1 cellular context compared by ENCODE assay signal in the genomic region with DNA sequence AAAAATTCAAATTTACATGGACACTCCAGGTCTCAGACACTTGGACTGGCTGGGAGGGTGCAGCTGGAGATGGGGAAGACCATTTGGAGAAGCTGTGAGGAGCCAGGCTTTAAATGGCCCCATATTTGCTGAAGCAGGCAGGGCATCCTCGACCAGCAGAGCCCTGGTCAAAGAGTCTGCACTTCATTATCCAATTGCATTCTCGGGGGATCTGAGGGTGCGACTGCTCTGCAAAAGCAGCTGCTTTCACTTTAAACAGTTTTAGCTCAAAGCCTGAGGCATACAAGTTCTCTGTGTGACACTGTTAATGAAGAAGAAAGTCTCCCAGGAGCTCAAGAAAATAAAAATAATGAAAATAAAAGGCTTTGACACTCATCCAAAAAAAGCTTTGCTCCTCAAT.
TF ChIP-seq lines count a peak whose summit lies in the region.

No MANE protein-coding gene starts in this region.

TF ChIP-seq in GM12878, 131 proteins besides CTCF, POLR2A, EP300 and RAD21 (continued from another document):
- TF ChIP-seq, protein P1, sequence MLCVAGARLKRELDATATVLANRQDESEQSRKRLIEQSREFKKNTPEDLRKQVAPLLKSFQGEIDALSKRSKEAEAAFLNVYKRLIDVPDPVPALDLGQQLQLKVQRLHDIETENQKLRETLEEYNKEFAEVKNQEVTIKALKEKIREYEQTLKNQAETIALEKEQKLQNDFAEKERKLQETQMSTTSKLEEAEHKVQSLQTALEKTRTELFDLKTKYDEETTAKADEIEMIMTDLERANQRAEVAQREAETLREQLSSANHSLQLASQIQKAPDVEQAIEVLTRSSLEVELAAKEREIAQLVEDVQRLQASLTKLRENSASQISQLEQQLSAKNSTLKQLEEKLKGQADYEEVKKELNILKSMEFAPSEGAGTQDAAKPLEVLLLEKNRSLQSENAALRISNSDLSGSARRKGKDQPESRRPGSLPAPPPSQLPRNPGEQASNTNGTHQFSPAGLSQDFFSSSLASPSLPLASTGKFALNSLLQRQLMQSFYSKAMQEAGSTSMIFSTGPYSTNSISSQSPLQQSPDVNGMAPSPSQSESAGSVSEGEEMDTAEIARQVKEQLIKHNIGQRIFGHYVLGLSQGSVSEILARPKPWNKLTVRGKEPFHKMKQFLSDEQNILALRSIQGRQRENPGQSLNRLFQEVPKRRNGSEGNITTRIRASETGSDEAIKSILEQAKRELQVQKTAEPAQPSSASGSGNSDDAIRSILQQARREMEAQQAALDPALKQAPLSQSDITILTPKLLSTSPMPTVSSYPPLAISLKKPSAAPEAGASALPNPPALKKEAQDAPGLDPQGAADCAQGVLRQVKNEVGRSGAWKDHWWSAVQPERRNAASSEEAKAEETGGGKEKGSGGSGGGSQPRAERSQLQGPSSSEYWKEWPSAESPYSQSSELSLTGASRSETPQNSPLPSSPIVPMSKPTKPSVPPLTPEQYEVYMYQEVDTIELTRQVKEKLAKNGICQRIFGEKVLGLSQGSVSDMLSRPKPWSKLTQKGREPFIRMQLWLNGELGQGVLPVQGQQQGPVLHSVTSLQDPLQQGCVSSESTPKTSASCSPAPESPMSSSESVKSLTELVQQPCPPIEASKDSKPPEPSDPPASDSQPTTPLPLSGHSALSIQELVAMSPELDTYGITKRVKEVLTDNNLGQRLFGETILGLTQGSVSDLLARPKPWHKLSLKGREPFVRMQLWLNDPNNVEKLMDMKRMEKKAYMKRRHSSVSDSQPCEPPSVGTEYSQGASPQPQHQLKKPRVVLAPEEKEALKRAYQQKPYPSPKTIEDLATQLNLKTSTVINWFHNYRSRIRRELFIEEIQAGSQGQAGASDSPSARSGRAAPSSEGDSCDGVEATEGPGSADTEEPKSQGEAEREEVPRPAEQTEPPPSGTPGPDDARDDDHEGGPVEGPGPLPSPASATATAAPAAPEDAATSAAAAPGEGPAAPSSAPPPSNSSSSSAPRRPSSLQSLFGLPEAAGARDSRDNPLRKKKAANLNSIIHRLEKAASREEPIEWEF (IDR thresholded peaks at IDR 0.05; ENCODE audit: insufficient replicate concordance, low read depth, low read length): no peak
- TF ChIP-seq STAT1 (conservative IDR thresholded peaks at IDR 0.05): no peak
- TF ChIP-seq, protein P2, sequence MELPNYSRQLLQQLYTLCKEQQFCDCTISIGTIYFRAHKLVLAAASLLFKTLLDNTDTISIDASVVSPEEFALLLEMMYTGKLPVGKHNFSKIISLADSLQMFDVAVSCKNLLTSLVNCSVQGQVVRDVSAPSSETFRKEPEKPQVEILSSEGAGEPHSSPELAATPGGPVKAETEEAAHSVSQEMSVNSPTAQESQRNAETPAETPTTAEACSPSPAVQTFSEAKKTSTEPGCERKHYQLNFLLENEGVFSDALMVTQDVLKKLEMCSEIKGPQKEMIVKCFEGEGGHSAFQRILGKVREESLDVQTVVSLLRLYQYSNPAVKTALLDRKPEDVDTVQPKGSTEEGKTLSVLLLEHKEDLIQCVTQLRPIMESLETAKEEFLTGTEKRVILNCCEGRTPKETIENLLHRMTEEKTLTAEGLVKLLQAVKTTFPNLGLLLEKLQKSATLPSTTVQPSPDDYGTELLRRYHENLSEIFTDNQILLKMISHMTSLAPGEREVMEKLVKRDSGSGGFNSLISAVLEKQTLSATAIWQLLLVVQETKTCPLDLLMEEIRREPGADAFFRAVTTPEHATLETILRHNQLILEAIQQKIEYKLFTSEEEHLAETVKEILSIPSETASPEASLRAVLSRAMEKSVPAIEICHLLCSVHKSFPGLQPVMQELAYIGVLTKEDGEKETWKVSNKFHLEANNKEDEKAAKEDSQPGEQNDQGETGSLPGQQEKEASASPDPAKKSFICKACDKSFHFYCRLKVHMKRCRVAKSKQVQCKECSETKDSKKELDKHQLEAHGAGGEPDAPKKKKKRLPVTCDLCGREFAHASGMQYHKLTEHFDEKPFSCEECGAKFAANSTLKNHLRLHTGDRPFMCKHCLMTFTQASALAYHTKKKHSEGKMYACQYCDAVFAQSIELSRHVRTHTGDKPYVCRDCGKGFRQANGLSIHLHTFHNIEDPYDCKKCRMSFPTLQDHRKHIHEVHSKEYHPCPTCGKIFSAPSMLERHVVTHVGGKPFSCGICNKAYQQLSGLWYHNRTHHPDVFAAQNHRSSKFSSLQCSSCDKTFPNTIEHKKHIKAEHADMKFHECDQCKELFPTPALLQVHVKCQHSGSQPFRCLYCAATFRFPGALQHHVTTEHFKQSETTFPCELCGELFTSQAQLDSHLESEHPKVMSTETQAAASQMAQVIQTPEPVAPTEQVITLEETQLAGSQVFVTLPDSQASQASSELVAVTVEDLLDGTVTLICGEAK (IDR thresholded peaks at IDR 0.05; ENCODE audit: borderline replicate concordance): no peak
- TF ChIP-seq, protein P3, sequence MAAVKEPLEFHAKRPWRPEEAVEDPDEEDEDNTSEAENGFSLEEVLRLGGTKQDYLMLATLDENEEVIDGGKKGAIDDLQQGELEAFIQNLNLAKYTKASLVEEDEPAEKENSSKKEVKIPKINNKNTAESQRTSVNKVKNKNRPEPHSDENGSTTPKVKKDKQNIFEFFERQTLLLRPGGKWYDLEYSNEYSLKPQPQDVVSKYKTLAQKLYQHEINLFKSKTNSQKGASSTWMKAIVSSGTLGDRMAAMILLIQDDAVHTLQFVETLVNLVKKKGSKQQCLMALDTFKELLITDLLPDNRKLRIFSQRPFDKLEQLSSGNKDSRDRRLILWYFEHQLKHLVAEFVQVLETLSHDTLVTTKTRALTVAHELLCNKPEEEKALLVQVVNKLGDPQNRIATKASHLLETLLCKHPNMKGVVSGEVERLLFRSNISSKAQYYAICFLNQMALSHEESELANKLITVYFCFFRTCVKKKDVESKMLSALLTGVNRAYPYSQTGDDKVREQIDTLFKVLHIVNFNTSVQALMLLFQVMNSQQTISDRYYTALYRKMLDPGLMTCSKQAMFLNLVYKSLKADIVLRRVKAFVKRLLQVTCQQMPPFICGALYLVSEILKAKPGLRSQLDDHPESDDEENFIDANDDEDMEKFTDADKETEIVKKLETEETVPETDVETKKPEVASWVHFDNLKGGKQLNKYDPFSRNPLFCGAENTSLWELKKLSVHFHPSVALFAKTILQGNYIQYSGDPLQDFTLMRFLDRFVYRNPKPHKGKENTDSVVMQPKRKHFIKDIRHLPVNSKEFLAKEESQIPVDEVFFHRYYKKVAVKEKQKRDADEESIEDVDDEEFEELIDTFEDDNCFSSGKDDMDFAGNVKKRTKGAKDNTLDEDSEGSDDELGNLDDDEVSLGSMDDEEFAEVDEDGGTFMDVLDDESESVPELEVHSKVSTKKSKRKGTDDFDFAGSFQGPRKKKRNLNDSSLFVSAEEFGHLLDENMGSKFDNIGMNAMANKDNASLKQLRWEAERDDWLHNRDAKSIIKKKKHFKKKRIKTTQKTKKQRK (IDR thresholded peaks at IDR 0.05; ENCODE audit: low read depth, low read length): no peak
- TF ChIP-seq, protein P4, sequence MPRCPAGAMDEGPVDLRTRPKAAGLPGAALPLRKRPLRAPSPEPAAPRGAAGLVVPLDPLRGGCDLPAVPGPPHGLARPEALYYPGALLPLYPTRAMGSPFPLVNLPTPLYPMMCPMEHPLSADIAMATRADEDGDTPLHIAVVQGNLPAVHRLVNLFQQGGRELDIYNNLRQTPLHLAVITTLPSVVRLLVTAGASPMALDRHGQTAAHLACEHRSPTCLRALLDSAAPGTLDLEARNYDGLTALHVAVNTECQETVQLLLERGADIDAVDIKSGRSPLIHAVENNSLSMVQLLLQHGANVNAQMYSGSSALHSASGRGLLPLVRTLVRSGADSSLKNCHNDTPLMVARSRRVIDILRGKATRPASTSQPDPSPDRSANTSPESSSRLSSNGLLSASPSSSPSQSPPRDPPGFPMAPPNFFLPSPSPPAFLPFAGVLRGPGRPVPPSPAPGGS (IDR thresholded peaks at IDR 0.05; ENCODE audit: borderline replicate concordance, insufficient read depth, low read depth, low read length, poor library complexity, severe bottlenecking): no peak
